27 cellular contexts compared by ENCODE assay signal in genomic region chr1:192954705-192955265, GRCh38.
A peak's percentile ranks its signal among the peaks of the same experiment; 100 is the strongest.
DNase-seq lines count a peak whose midpoint lies in the region; ATAC-seq and TF ChIP-seq lines count a peak whose summit lies in the region.
"Had no signal": no experiment of that assay in that cellular context is flagged by ENCODE, and none has a peak within 500 bp of the region (broad histone marks: within the 10 kb centered on the region; RNA-seq: fewer than 3 reads in every experiment).

No MANE protein-coding gene starts in this region.

- no peak overlapping the region for H3K27ac Mint-ChIP-seq in Caco-2 (ENCODE audit: unreplicated experiment)
- H3K27ac Mint-ChIP-seq: activated B cell treated with CpG ODN at 0.5 μM for 24 hours; activated CD4-positive, alpha-beta memory T cell treated with anti-CD3 and anti-CD28 coated beads, Interleukin-2, amount 10 ng/mL, durations not matched to agents 7 days and 5 days; activated naive CD4-positive, alpha-beta T cell treated with anti-CD3 and anti-CD28 coated beads, Interleukin-2, amount 10 ng/mL, durations not matched to agents 7 days and 5 days; B cell; mesothelial cell of epicardium; nephron progenitor cell had no signal

- H3K4me3 Mint-ChIP-seq in Caco-2 (ENCODE audit: unreplicated experiment): no peak overlapping the region
- H3K4me3 Mint-ChIP-seq: activated B cell treated with CpG ODN at 0.5 μM for 24 hours; activated CD4-positive, alpha-beta memory T cell treated with anti-CD3 and anti-CD28 coated beads, Interleukin-2, amount 10 ng/mL, durations not matched to agents 7 days and 5 days; activated naive CD4-positive, alpha-beta T cell treated with anti-CD3 and anti-CD28 coated beads, Interleukin-2, amount 10 ng/mL, durations not matched to agents 7 days and 5 days; B cell; mesothelial cell of epicardium; nephron progenitor cell had no signal

- H3K4me1 ChIP-seq in Caco-2 (no peaks in the 10 kb centered on the region), lower lobe of right lung (no peaks in the 10 kb centered on the region)
- H3K4me1 ChIP-seq: psoas muscle, SJCRH30 had no signal

- H3K27ac ChIP-seq in lower lobe of right lung: no peak overlapping the region
- H3K27ac ChIP-seq: psoas muscle, SJCRH30, stomach had no signal

- no peak overlapping the region for H3K4me3 ChIP-seq in Caco-2 (ENCODE audit: low read depth, low read length)
- H3K4me3 ChIP-seq in lower lobe of right lung: no peak overlapping the region
- H3K4me3 ChIP-seq: psoas muscle, SJCRH30, smooth muscle cell, stomach had no signal

- CTCF ChIA-PET in Caco-2 (lab: Charles Lee): no interaction called here

- TF ChIP-seq CTCF in Caco-2 (IDR thresholded peaks at IDR 0.05; ENCODE audit: insufficient read depth in 1 of 2, low read depth in 1 of 2, low read length in 1 of 2, severe bottlenecking in 1 of 2, unreplicated experiment in 1 of 2) (no peak), lower lobe of right lung (IDR thresholded peaks at IDR 0.05) (no peak)

- H3K27me3 ChIP-seq in Caco-2 (replicated peaks; ENCODE audit: control insufficient read depth, insufficient read depth, low read length) (no peaks in the 10 kb centered on the region), lower lobe of right lung (ENCODE audit: low read depth) (no peaks in the 10 kb centered on the region)
- H3K27me3 ChIP-seq: SJCRH30, stomach had no signal

- BruUV-seq in Caco-2 (replicated peaks; lab: Mats Ljungman, UMichigan): no TSS peak

- H3K9me3 ChIP-seq in Caco-2 (no peaks in the 10 kb centered on the region), lower lobe of right lung (no peaks in the 10 kb centered on the region)
- H3K9me3 ChIP-seq: psoas muscle, SJCRH30, stomach had no signal

- H3K27me3 Mint-ChIP-seq in Caco-2 (ENCODE audit: insufficient read depth, unreplicated experiment): no peaks in the 10 kb centered on the region
- H3K27me3 Mint-ChIP-seq: activated B cell treated with CpG ODN at 0.5 μM for 24 hours; activated CD4-positive, alpha-beta memory T cell treated with anti-CD3 and anti-CD28 coated beads, Interleukin-2, amount 10 ng/mL, durations not matched to agents 7 days and 5 days; activated naive CD4-positive, alpha-beta T cell treated with anti-CD3 and anti-CD28 coated beads, Interleukin-2, amount 10 ng/mL, durations not matched to agents 7 days and 5 days; B cell had no signal

- peak; percentile 26 to 61 for ATAC-seq in lower lobe of right lung
- ATAC-seq: psoas muscle had no signal

- POLR2A ChIA-PET in Caco-2 (lab: Charles Lee): no interaction called here

- no peaks in the 10 kb centered on the region for H3K9me3 Mint-ChIP-seq in Caco-2 (ENCODE audit: unreplicated experiment)
- H3K9me3 Mint-ChIP-seq: activated B cell treated with CpG ODN at 0.5 μM for 24 hours; activated CD4-positive, alpha-beta memory T cell treated with anti-CD3 and anti-CD28 coated beads, Interleukin-2, amount 10 ng/mL, durations not matched to agents 7 days and 5 days; activated naive CD4-positive, alpha-beta T cell treated with anti-CD3 and anti-CD28 coated beads, Interleukin-2, amount 10 ng/mL, durations not matched to agents 7 days and 5 days; mesothelial cell of epicardium; nephron progenitor cell had no signal

- DNase-seq in DMS53 (lab: John Stamatoyannopoulos, UW): peak; percentile 43
- DNase-seq in DMS53 treated with DMSO at 0.1 percent for 48 hours (lab: John Stamatoyannopoulos, UW; ENCODE audit: unreplicated experiment): no peak
- DNase-seq in Caco-2: peak; percentile 21 to 37
- peak; percentile 74 for DNase-seq in amniotic epithelial cell (ENCODE audit: low read depth)
- DNase-seq in lower lobe of right lung: peak; percentile 58
- no peak for DNase-seq in SW480 (ENCODE audit: low spot score)
- DNase-seq in NAMALWA (ENCODE audit: low spot score): no peak
- no peak for DNase-seq in NCI-H1105 treated with DMSO at 0.1 percent for 48 hours (lab: John Stamatoyannopoulos, UW)
- DNase-seq: 8988T; activated B cell treated with CpG ODN at 0.5 μM for 24 hours; activated CD4-positive, alpha-beta memory T cell treated with anti-CD3 and anti-CD28 coated beads, Interleukin-2, amount 10 ng/mL, durations not matched to agents 7 days and 5 days; activated naive CD4-positive, alpha-beta T cell treated with anti-CD3 and anti-CD28 coated beads, Interleukin-2, amount 10 ng/mL, durations not matched to agents 7 days and 5 days; activated T-cell treated with anti-CD3 and anti-CD28 coated beads, Interleukin-2, amount 50 U/mL, for 1 hour; aorta; GOT3; hypothalamus; kidney; NCI-H2029 treated with DMSO at 0.1 percent for 48 hours; NCI-H510A treated with DMSO at 0.1 percent for 48 hours; nephron progenitor cell; psoas muscle; SJCRH30; stimulated activated CD4-positive, alpha-beta T cell treated with anti-CD3 and anti-CD28 coated beads, Interleukin-4, amount 100 ng/mL, for 24 hours; stomach had no signal

- H3K4me1 Mint-ChIP-seq in Caco-2 (ENCODE audit: low read depth, unreplicated experiment): peaks cover 2% of the 10 kb centered on the region
- H3K4me1 Mint-ChIP-seq: activated naive CD4-positive, alpha-beta T cell treated with anti-CD3 and anti-CD28 coated beads, Interleukin-2, amount 10 ng/mL, durations not matched to agents 7 days and 5 days; nephron progenitor cell had no signal

- no peaks in the 10 kb centered on the region for H3K36me3 Mint-ChIP-seq in Caco-2 (ENCODE audit: insufficient read depth, unreplicated experiment)
- H3K36me3 Mint-ChIP-seq: activated naive CD4-positive, alpha-beta T cell treated with anti-CD3 and anti-CD28 coated beads, Interleukin-2, amount 10 ng/mL, durations not matched to agents 7 days and 5 days; mesothelial cell of epicardium had no signal

- intact Hi-C loops in Caco-2 (cut with micrococcal nuclease; ENCODE audit: unreplicated experiment) (loop anchor here (5.0 kb wide), 1 partner anchor 53 kb away; no protein-coding TSS in a partner anchor), lower lobe of right lung (cut with DNase I) (no loop called here)

- H3K36me3 ChIP-seq in Caco-2 (ENCODE audit: control insufficient read depth, insufficient read depth, low read length): no peaks in the 10 kb centered on the region
- no peaks in the 10 kb centered on the region for H3K36me3 ChIP-seq in lower lobe of right lung
- H3K36me3 ChIP-seq: SJCRH30, stomach had no signal

Comparison
In these comparisons a context has a peak if more than half of its experiments do, and no peak if none do; other contexts are left out.
1. DNase-seq: peak in DMS53 (single experiment), Caco-2 (2 of 2), amniotic epithelial cell (single experiment) and lower lobe of right lung (single experiment); none in DMS53 treated with DMSO at 0.1 percent for 48 hours (single experiment), SW480 (single experiment), NAMALWA (single experiment) and NCI-H1105 treated with DMSO at 0.1 percent for 48 hours (single experiment).